Comparison of ENCODE assay signal across 16 cellular contexts in the genomic region with DNA sequence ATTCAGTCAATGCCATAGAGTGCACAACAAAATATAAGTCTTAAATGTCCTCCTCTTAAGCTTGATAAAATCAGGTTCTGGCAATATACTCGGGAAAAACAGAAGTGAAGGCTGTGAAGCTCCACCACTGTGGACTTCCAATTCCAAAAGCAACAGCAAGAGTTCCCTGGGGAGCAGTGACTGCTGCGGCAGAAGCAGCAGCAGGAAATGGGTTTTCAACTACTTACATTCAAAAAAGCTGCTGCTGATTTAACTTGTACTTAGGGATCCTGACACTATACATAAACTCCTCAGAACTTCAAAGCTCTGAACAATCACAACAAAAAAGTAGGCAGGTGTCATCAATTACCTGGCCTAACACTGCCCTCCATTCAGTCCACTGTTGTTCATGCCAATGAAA. TPM values are rescaled to one million over a fixed set of nuclear protein-coding genes. Genes with fewer than 3 reads are reported as not detected.
DNase-seq lines count a peak whose midpoint lies in the region; ATAC-seq, FAIRE-seq and TF ChIP-seq lines count a peak whose summit lies in the region.
"Had no signal": no experiment of that assay in that cellular context is flagged by ENCODE, and none has a peak within 500 bp of the region (broad histone marks: within the 10 kb centered on the region; RNA-seq: fewer than 3 reads in every experiment).

No MANE protein-coding gene starts in this region.

- CTCF ChIA-PET in HepG2 (lab: Yijun Ruan, JAX; ENCODE audit: low intra/inter-chr PET ratio, low total read pairs): no interaction called here

- no peak overlapping the region for H3K9ac ChIP-seq in HepG2 (ENCODE audit: insufficient read depth, low read depth, low read length)

- H3K27ac Mint-ChIP-seq in HFFc6: peak overlapping the region; percentile 15
- H3K27ac Mint-ChIP-seq: progenitor cell of endocrine pancreas; stimulated activated naive CD8-positive, alpha-beta T cell treated with anti-CD3 and anti-CD28 coated beads, Interleukin-15, Interleukin-2, amounts not matched to agents 100 ng/mL and 50 ng/mL, for 24 hours had no signal

- POLR2A ChIA-PET in HepG2 (lab: Yijun Ruan, JAX): no interaction called here

- TF ChIP-seq CTCF in BE2C (IDR thresholded peaks at IDR 0.05; ENCODE audit: low read depth, low read length): no peak
- TF ChIP-seq CTCF in HFFc6 (IDR thresholded peaks at IDR 0.05): no peak
- no peak for TF ChIP-seq CTCF in fibroblast of the aortic adventitia (IDR thresholded peaks at IDR 0.05; ENCODE audit: insufficient read depth, low read length)
- no peak for TF ChIP-seq CTCF in pancreas (IDR thresholded peaks at IDR 0.05)
- no peak for TF ChIP-seq CTCF in HepG2 (CRISPR knock-in tag; IDR thresholded peaks at IDR 0.05)

- H3K27ac ChIP-seq in pancreas (no peak overlapping the region), HepG2 (ENCODE audit: extremely low read length, insufficient read depth, low read length) (no peak overlapping the region)
- H3K27ac ChIP-seq: C4-2B, hepatocyte had no signal

- 75 to 80% methylated on average over 2 of the region's 2 CpGs for WGBS in pancreas, 2 donors
- WGBS in HepG2 (ENCODE audit: low lambda C conversion rate): 92% methylated on average over 2 of the region's 2 CpGs

- peaks cover 64% of the 10 kb centered on the region for H3K4me1 Mint-ChIP-seq in HFFc6 (ENCODE audit: low read depth)

- TF ChIP-seq EP300 in HepG2 (IDR thresholded peaks at IDR 0.05; ENCODE audit: low read depth in 2 of 2, low read length in 2 of 2) (no peak), HepG2 (CRISPR knock-in tag; IDR thresholded peaks at IDR 0.05; ENCODE audit: borderline replicate concordance) (no peak)

- FAIRE-seq in pancreas (lab: Jason Lieb, UNC) (no peak), HepG2 (lab: Jason Lieb, UNC) (no peak)

- H3K4me3 ChIP-seq in BE2C (ENCODE audit: low read depth, low read length) (peak overlapping the region; percentile 46), fibroblast of the aortic adventitia (ENCODE audit: low read depth, low read length) (no peak overlapping the region), pancreas (no peak overlapping the region), HepG2 (replicated peaks in 1 of 3; ENCODE audit: insufficient read depth in 1 of 3, low read depth in 2 of 3, low read length in 3 of 3) (no peak overlapping the region)
- H3K4me3 ChIP-seq: hepatocyte had no signal

- no peak overlapping the region for H3K4me3 Mint-ChIP-seq in HFFc6
- H3K4me3 Mint-ChIP-seq: stimulated activated naive CD8-positive, alpha-beta T cell treated with anti-CD3 and anti-CD28 coated beads, Interleukin-15, Interleukin-2, amounts not matched to agents 100 ng/mL and 50 ng/mL, for 24 hours had no signal

- H3K36me3 ChIP-seq in BE2C (peaks cover 9% of the 10 kb centered on the region), pancreas (no peaks in the 10 kb centered on the region), HepG2 (replicated peaks in 1 of 2; ENCODE audit: control insufficient read depth in 1 of 2, insufficient read depth in 2 of 2, low read length in 2 of 2) (peaks cover 1 to 11% of the 10 kb centered on the region in 2 experiments; a peak in 1 of 5 replicates)

- H3K27me3 Mint-ChIP-seq in HFFc6 (ENCODE audit: insufficient read depth): no peaks in the 10 kb centered on the region
- H3K27me3 Mint-ChIP-seq: progenitor cell of endocrine pancreas; stimulated activated naive CD8-positive, alpha-beta T cell treated with anti-CD3 and anti-CD28 coated beads, Interleukin-15, Interleukin-2, amounts not matched to agents 100 ng/mL and 50 ng/mL, for 24 hours had no signal

- no peak for TF ChIP-seq POLR2A in HepG2 (IDR thresholded peaks at IDR 0.05; ENCODE audit: insufficient read depth in 1 of 2, low read depth in 2 of 2, low read length in 2 of 2)

- peaks cover 18% of the 10 kb centered on the region for H3K4me1 ChIP-seq in BE2C
- H3K4me1 ChIP-seq in pancreas: no peaks in the 10 kb centered on the region
- H3K4me1 ChIP-seq in HepG2 (ENCODE audit: insufficient read depth, low read length): peaks cover 20% of the 10 kb centered on the region

- TF ChIP-seq RAD21 in HepG2 (CRISPR knock-in tag; IDR thresholded peaks at IDR 0.05): no peak

- DNase-seq in BE2C (peak; percentile 83), HFFc6 (no peak), OCI-M1 (lab: John Stamatoyannopoulos, UW) (peak; percentile 11), fibroblast of the aortic adventitia (ENCODE audit: low read depth) (peak; percentile 49), pancreas (no peak), HepG2 (ENCODE audit: low spot score) (no peak)
- DNase-seq: activated CD8-positive, alpha-beta memory T cell treated with anti-CD3 and anti-CD28 coated beads, Interleukin-2, amount 50 U/mL, for 48 hours; anterior cingulate cortex; effector memory CD4-positive, alpha-beta T cell; stimulated activated CD4-positive, alpha-beta T cell treated with anti-CD3 and anti-CD28 coated beads, Interleukin-2, amount 100 ng/mL, for 48 hours had no signal

- ATAC-seq in pancreas (no peak), GM21723 (IDR thresholded peaks at IDR 0.05; ENCODE audit: unreplicated experiment) (no peak), HepG2 (no peak), HG03159 (IDR thresholded peaks at IDR 0.05; ENCODE audit: unreplicated experiment) (no peak)

- no peaks in the 10 kb centered on the region for H3K9me3 Mint-ChIP-seq in HFFc6
- H3K9me3 Mint-ChIP-seq: stimulated activated naive CD8-positive, alpha-beta T cell treated with anti-CD3 and anti-CD28 coated beads, Interleukin-15, Interleukin-2, amounts not matched to agents 100 ng/mL and 50 ng/mL, for 24 hours had no signal

- H3K79me2 ChIP-seq in HepG2 (ENCODE audit: insufficient read depth, low read length): peaks cover 29% of the 10 kb centered on the region

- peaks cover 11% of the 10 kb centered on the region; the same call in 1 of the 2 replicates for H3K36me3 Mint-ChIP-seq in HFFc6 (ENCODE audit: low read depth)

- in situ Hi-C loops in HepG2 (cut with HindIII; ENCODE audit: extremely low pct_ligation_motif_present, low pct_unique_long_range_greater_than_20kb): no loop called here

- no peaks in the 10 kb centered on the region for H4K20me1 ChIP-seq in HepG2 (ENCODE audit: insufficient read depth, low read length)

- H3K9me3 ChIP-seq in BE2C (no peaks in the 10 kb centered on the region), pancreas (no peaks in the 10 kb centered on the region), HepG2 (ENCODE audit: low read length) (no peaks in the 10 kb centered on the region)

- BruUV-seq in HepG2 (replicated peaks; lab: Mats Ljungman, UMichigan): no TSS peak

- no peak overlapping the region for H2AFZ ChIP-seq in HepG2 (ENCODE audit: low read length)
- H2AFZ ChIP-seq: hepatocyte had no signal

- no peak overlapping the region for H3K4me2 ChIP-seq in HepG2 (ENCODE audit: low read depth, low read length)
- H3K4me2 ChIP-seq: hepatocyte had no signal

- intact Hi-C loops in pancreas (cut with DNase I): no loop called here
- intact Hi-C loops in HepG2 (cut with micrococcal nuclease; ENCODE audit: unreplicated experiment): loop anchor here (10.0 kb wide), 1 partner anchor 161 kb away; the partner anchor contains the start of gene FBN1

- H3K27me3 ChIP-seq in BE2C (no peaks in the 10 kb centered on the region), pancreas (no peaks in the 10 kb centered on the region), HepG2 (ENCODE audit: control insufficient read depth in 1 of 2, insufficient read depth in 2 of 2, low read length in 2 of 2) (no peaks in the 10 kb centered on the region; a peak in 1 of 5 replicates)
- H3K27me3 ChIP-seq: hepatocyte had no signal

TF ChIP-seq in HepG2, 621 proteins besides CTCF, POLR2A, EP300 and RAD21 (continues in another document):
- TF ChIP-seq ZNF737 (CRISPR knock-in tag; IDR thresholded peaks at IDR 0.05; ENCODE audit: borderline replicate concordance) (no peak), ZNF335 (CRISPR knock-in tag; IDR thresholded peaks at IDR 0.05) (no peak), ZNF562 (CRISPR knock-in tag; IDR thresholded peaks at IDR 0.05; ENCODE audit: borderline replicate concordance) (no peak), ZNF207 (IDR thresholded peaks at IDR 0.05; ENCODE audit: borderline replicate concordance) (no peak), ZNF850 (CRISPR knock-in tag; conservative IDR thresholded peaks at IDR 0.05) (no peak), EZH2 (conservative IDR thresholded peaks at IDR 0.05; ENCODE audit: low read depth, low read length) (no peak), SP2 (CRISPR knock-in tag; IDR thresholded peaks at IDR 0.05) (no peak), NFIC (IDR thresholded peaks at IDR 0.05; ENCODE audit: low read length) (no peak), ZNF343 (CRISPR knock-in tag; IDR thresholded peaks at IDR 0.05) (no peak)

RNA-seq across cellular contexts. Expression of gene CEP152, which starts 4.7 kb away (rescaled TPM):
- 7.4 TPM for polyA plus RNA-seq in BE2C (2012; ENCODE audit: insufficient read depth, insufficient read length, low read depth)
- 1 to 10 TPM; 3.4 to 7.5 (median 6.5) TPM for total RNA-seq in HFFc6 (2021; fragmentation: NEBNext Ultra II Directional; extraction: Animal tissue kit (Norgen Biotek cat#: 25700))
- total RNA-seq in fibroblast of the aortic adventitia (ENCODE audit: low replicate concordance) (11.1 and 14.4 TPM in 2 replicates), pancreas (1 to 10 TPM; 2.0 to 8.0 (median 2.8) TPM), HepG2 (2016; rRNA removed; fragmentation: Illumina TruSeq; extraction: Trizol) (14.7 and 20.2 TPM in 2 replicates)
- polyA plus RNA-seq in pancreas (1 to 10 TPM; 1.3 TPM), HepG2 (2011; rRNA removed) (0.82 and 1.3 TPM in 2 replicates)
- total RNA-seq in HepG2 (2016; cell fraction: cytosol; rRNA removed; fragmentation: Illumina TruSeq; extraction: Trizol; ENCODE audit: low read depth): 1.2 and 1.9 TPM in 2 replicates
- 15.0 and 18.5 TPM in 2 replicates for total RNA-seq in HepG2 (2016; cell fraction: insoluble cytoplasmic fraction; rRNA removed; fragmentation: Illumina TruSeq; extraction: Trizol)
- 2.5 and 2.8 TPM in 2 replicates for total RNA-seq in HepG2 (2016; cell fraction: membrane; rRNA removed; fragmentation: Illumina TruSeq; extraction: Trizol)
- 30.2 and 35.8 TPM in 2 replicates for total RNA-seq in HepG2 (2016; cell fraction: nucleus; rRNA removed; fragmentation: Illumina TruSeq; extraction: Trizol)
- polyA plus RNA-seq in HepG2 (2011; cell fraction: cytosol; rRNA removed): 0.62 and 0.77 TPM in 2 replicates
- polyA plus RNA-seq in HepG2 (2011; cell fraction: nucleus; rRNA removed): 1.4 and 2.1 TPM in 2 replicates
- 2.4 and 4.1 TPM in 2 replicates for polyA plus RNA-seq in HepG2 (2012)
- 0.10 and 0.26 TPM in 2 replicates for polyA plus RNA-seq in HepG2 (2016; cell fraction: cytosol; fragmentation: Illumina TruSeq; extraction: Trizol; ENCODE audit: low read depth)
- polyA plus RNA-seq in HepG2 (2016; cell fraction: insoluble cytoplasmic fraction; fragmentation: Illumina TruSeq; extraction: Trizol; ENCODE audit: low read depth): 7.5 and 7.9 TPM in 2 replicates
- polyA plus RNA-seq in HepG2 (2016; cell fraction: membrane; fragmentation: Illumina TruSeq; extraction: Trizol; ENCODE audit: low read depth): 0.38 and 0.42 TPM in 2 replicates
- polyA plus RNA-seq in HepG2 (2016; cell fraction: nucleus; fragmentation: Illumina TruSeq; extraction: Trizol; ENCODE audit: insufficient read depth, low read depth): 13.1 and 14.4 TPM in 2 replicates
- 2.7 and 39.8 TPM in 2 replicates for polyA minus RNA-seq in HepG2 (2011; rRNA and poly(A)+ RNA removed; ENCODE audit: low replicate concordance)
- 1.8 and 2.5 TPM in 2 replicates for polyA minus RNA-seq in HepG2 (2011; cell fraction: cytosol; rRNA and poly(A)+ RNA removed)
- 17.9 and 54.2 TPM in 2 replicates for polyA minus RNA-seq in HepG2 (2011; cell fraction: nucleus; rRNA and poly(A)+ RNA removed)

Comparison
In these comparisons a context has a peak if more than half of its experiments do, and no peak if none do; other contexts are left out.
1. DNase-seq: peak in BE2C (single experiment), OCI-M1 (single experiment) and fibroblast of the aortic adventitia (single experiment); none in HFFc6 (single experiment), pancreas (0 of 6) and HepG2 (single experiment).